Comparison of ENCODE assay signal across 8 cellular contexts in the genomic region with DNA sequence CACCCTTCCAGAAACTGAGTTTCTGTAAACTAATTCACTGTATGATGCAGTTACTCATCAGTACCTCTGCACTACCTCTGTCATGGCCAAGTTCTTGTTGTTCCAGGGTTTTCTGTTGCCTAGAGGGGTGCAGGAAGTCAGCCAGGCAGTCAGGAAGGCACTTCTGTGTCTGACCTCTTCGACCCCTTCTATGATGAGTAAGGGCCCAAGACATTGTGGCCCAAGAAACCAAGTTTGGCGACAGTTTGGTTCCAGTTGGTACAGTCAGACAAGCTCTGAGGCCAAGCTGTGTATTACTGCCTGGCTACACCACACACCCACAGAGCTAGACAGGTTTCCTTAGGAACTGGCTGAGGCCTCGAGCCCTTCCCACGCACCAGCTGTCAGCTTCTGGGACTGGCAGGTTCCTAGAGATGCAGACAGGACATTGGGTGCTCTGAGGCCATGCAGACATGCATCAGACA.
DNase-seq lines count a peak whose midpoint lies in the region; ATAC-seq lines count a peak whose summit lies in the region.

No MANE protein-coding gene starts in this region.

- peaks cover 44% of the 10 kb centered on the region for H3K36me3 Mint-ChIP-seq in memory B cell

- no peaks in the 10 kb centered on the region for H3K27me3 Mint-ChIP-seq in memory B cell

- DNase-seq in AG20443 (ENCODE audit: low spot score) = peak; percentile 61
- DNase-seq in amniotic epithelial cell (ENCODE audit: low read depth) = peak; percentile 76
- no peak for DNase-seq in memory B cell (ENCODE audit: low spot score in 2 of 2)
- DNase-seq in stimulated activated naive CD4-positive, alpha-beta T cell treated with Interleukin-2 at 50 U/mL for 16 hours (lab: John Stamatoyannopoulos, UW) = no peak

- peak overlapping the region; percentile 11 for H3K27ac Mint-ChIP-seq in memory B cell

- no peaks in the 10 kb centered on the region for H3K9me3 Mint-ChIP-seq in memory B cell

- ATAC-seq in HG02642 (IDR thresholded peaks at IDR 0.05; ENCODE audit: poor library complexity, unreplicated experiment) (peak; percentile 43), memory B cell (ENCODE audit: low read depth) (no peak), GM19035 (IDR thresholded peaks at IDR 0.05; ENCODE audit: unreplicated experiment) (no peak), HG03139 (IDR thresholded peaks at IDR 0.05; ENCODE audit: unreplicated experiment) (no peak), HG03097 (IDR thresholded peaks at IDR 0.05; ENCODE audit: low FRiP score, unreplicated experiment) (no peak)

- H3K4me3 Mint-ChIP-seq in memory B cell = no peak overlapping the region

- peaks cover 13% of the 10 kb centered on the region for H3K4me1 Mint-ChIP-seq in memory B cell

Comparison
In these comparisons a context has a peak if more than half of its experiments do, and no peak if none do; other contexts are left out.
1. DNase-seq: peak in AG20443 (single experiment) and amniotic epithelial cell (single experiment); none in memory B cell (0 of 2) and stimulated activated naive CD4-positive, alpha-beta T cell treated with Interleukin-2 at 50 U/mL for 16 hours (single experiment).